ENCODE assay signal across 11 cellular contexts in genomic region chr3:71461749-71462483, GRCh38.
DNase-seq lines count a peak whose midpoint lies in the region; ATAC-seq, FAIRE-seq and TF ChIP-seq lines count a peak whose summit lies in the region.
"Had no signal": no experiment of that assay in that cellular context is flagged by ENCODE, and none has a peak within 500 bp of the region (broad histone marks: within the 10 kb centered on the region; RNA-seq: fewer than 3 reads in every experiment).

No MANE protein-coding gene starts in this region.

- TF ChIP-seq POLR2A in A549 (IDR thresholded peaks at IDR 0.05; ENCODE audit: low read length): no peak
- TF ChIP-seq POLR2A in stomach (IDR thresholded peaks at IDR 0.05): no peak

- no peaks in the 10 kb centered on the region for H3K27me3 ChIP-seq in mesenchymal stem cell (ENCODE audit: control insufficient read depth in 1 of 2, insufficient read depth in 1 of 2, low read length in 2 of 2)
- no peaks in the 10 kb centered on the region for H3K27me3 ChIP-seq in stomach
- no peaks in the 10 kb centered on the region for H3K27me3 ChIP-seq in HAP-1 (ENCODE audit: low read depth)

- H2BK120ac ChIP-seq in mesenchymal stem cell (ENCODE audit: low read depth, low read length): no peak overlapping the region

- no peak overlapping the region for H2BK5ac ChIP-seq in mesenchymal stem cell (ENCODE audit: low read depth, low read length, poor library complexity, severe bottlenecking)

- H3K14ac ChIP-seq in mesenchymal stem cell (ENCODE audit: low read length in 2 of 2): no peak overlapping the region

- WGBS in A549 (ENCODE audit: missing lambda C conversion rate): 83% methylated on average over 9 of the region's 9 CpGs
- WGBS in mesenchymal stem cell: 80% methylated on average over 8 of the region's 9 CpGs
- 75 to 89% (median 85%) methylated on average over 9 of the region's 9 CpGs for WGBS in stomach, 5 donors

- no peak overlapping the region for H4K8ac ChIP-seq in mesenchymal stem cell (ENCODE audit: low read length)

- no peaks in the 10 kb centered on the region for H3K9me3 Mint-ChIP-seq in activated naive CD8-positive, alpha-beta T cell treated with anti-CD3 and anti-CD28 coated beads for 36 hours
- H3K9me3 Mint-ChIP-seq: neural crest cell had no signal

- no peak overlapping the region for H3K4ac ChIP-seq in mesenchymal stem cell (ENCODE audit: low read depth in 1 of 2, low read length in 2 of 2)

- ATAC-seq in A549: no peak
- ATAC-seq in HG03135 (IDR thresholded peaks at IDR 0.05; ENCODE audit: unreplicated experiment): no peak

- no peak overlapping the region for H2AK5ac ChIP-seq in mesenchymal stem cell (ENCODE audit: low read length, severe bottlenecking)

- FAIRE-seq in A549 (lab: Jason Lieb, UNC): no peak
- FAIRE-seq: islet of Langerhans had no signal

- DNase-seq in A549 (ENCODE audit: low read depth in 1 of 2, low spot score in 1 of 2) (no peak), EH (ENCODE audit: low read depth) (peak; percentile 60), mesenchymal stem cell (peak; percentile 15), globus pallidus (ENCODE audit: low spot score) (no peak), stomach (no peak), HAP-1 (ENCODE audit: low spot score in 2 of 2) (no peak)
- no peak for DNase-seq in activated naive CD8-positive, alpha-beta T cell treated with anti-CD3 and anti-CD28 coated beads for 36 hours

- H3K4me3 ChIP-seq in A549 (no peak overlapping the region), mesenchymal stem cell (ENCODE audit: insufficient read depth in 1 of 2, low read depth in 1 of 2, low read length in 2 of 2) (no peak overlapping the region), stomach (no peak overlapping the region), HAP-1 (no peak overlapping the region)

- H3K79me1 ChIP-seq in mesenchymal stem cell (replicated peaks; ENCODE audit: low read length, poor library complexity, severe bottlenecking): peaks cover 28% of the 10 kb centered on the region

- POLR2A ChIA-PET in A549 (lab: Yijun Ruan, JAX): no interaction called here

- H3K9ac ChIP-seq in mesenchymal stem cell (ENCODE audit: low read length): no peak overlapping the region

- no peaks in the 10 kb centered on the region for H3K27me3 Mint-ChIP-seq in activated naive CD8-positive, alpha-beta T cell treated with anti-CD3 and anti-CD28 coated beads for 36 hours

- no peak for TF ChIP-seq RAD21 in A549 (conservative IDR thresholded peaks at IDR 0.05 in 1 of 2, IDR thresholded peaks at IDR 0.05 in 1 of 2)

- H3K36me3 ChIP-seq in mesenchymal stem cell (ENCODE audit: control insufficient read depth in 1 of 2, insufficient read depth in 2 of 2, low read depth in 1 of 2, low read length in 2 of 2) (peaks cover 0 to 2% of the 10 kb centered on the region in 2 experiments), stomach (no peaks in the 10 kb centered on the region), HAP-1 (replicated peaks) (no peaks in the 10 kb centered on the region)

- H3K18ac ChIP-seq in mesenchymal stem cell (ENCODE audit: low read depth in 1 of 2, low read length in 2 of 2): no peak overlapping the region

- peak overlapping the region; percentile 92 for H3K27ac Mint-ChIP-seq in activated naive CD8-positive, alpha-beta T cell treated with anti-CD3 and anti-CD28 coated beads for 36 hours

- H3K23ac ChIP-seq in mesenchymal stem cell (ENCODE audit: low read length in 2 of 2): no peak overlapping the region

- H3K4me1 Mint-ChIP-seq in activated naive CD8-positive, alpha-beta T cell treated with anti-CD3 and anti-CD28 coated beads for 36 hours: peaks cover 76% of the 10 kb centered on the region

- intact Hi-C loops in stomach (cut with DNase I; ENCODE audit: low total_unique reads): no loop called here

- H2AFZ ChIP-seq in mesenchymal stem cell (ENCODE audit: low read depth, low read length): no peak overlapping the region

- no peak overlapping the region for H2BK12ac ChIP-seq in mesenchymal stem cell (ENCODE audit: low read length in 2 of 2)

- H3K4me3 Mint-ChIP-seq in activated naive CD8-positive, alpha-beta T cell treated with anti-CD3 and anti-CD28 coated beads for 36 hours: no peak overlapping the region
- H3K4me3 Mint-ChIP-seq: neural crest cell had no signal

- no peak for TF ChIP-seq EP300 in A549 (IDR thresholded peaks at IDR 0.05)
- TF ChIP-seq EP300 in stomach (IDR thresholded peaks at IDR 0.05): no peak

- no peak overlapping the region for H4K91ac ChIP-seq in mesenchymal stem cell (ENCODE audit: low read length)

- H2BK15ac ChIP-seq in mesenchymal stem cell (ENCODE audit: low read depth, poor library complexity, severe bottlenecking): no peak overlapping the region

- TF ChIP-seq CTCF in A549 (IDR thresholded peaks at IDR 0.05) (no peak), stomach (IDR thresholded peaks at IDR 0.05) (no peak)

- no peak overlapping the region for H3K27ac ChIP-seq in A549
- H3K27ac ChIP-seq in mesenchymal stem cell (ENCODE audit: low read length, poor library complexity, severe bottlenecking): no peak overlapping the region
- H3K27ac ChIP-seq in stomach: no peak overlapping the region
- H3K27ac ChIP-seq: HL-60 had no signal

- CTCF ChIA-PET in A549 (lab: Yijun Ruan, JAX): no interaction called here

- peak overlapping the region; percentile 0; the same call in 1 of the 3 replicates for H3K4me2 ChIP-seq in A549
- no peak overlapping the region for H3K4me2 ChIP-seq in mesenchymal stem cell (ENCODE audit: low read length, poor library complexity, severe bottlenecking)

- H3K4me1 ChIP-seq in A549 (peaks cover 19% of the 10 kb centered on the region), mesenchymal stem cell (ENCODE audit: control insufficient read depth, insufficient read depth, low read depth, low read length) (peaks cover 1% of the 10 kb centered on the region), stomach (peaks cover 0 to 21% (median 4%) of the 10 kb centered on the region in 4 donors), HAP-1 (peaks cover 10% of the 10 kb centered on the region)

- H3K36me3 Mint-ChIP-seq in activated naive CD8-positive, alpha-beta T cell treated with anti-CD3 and anti-CD28 coated beads for 36 hours: peaks cover 54% of the 10 kb centered on the region

- H3K9me3 ChIP-seq in A549: no peaks in the 10 kb centered on the region
- H3K9me3 ChIP-seq in mesenchymal stem cell (ENCODE audit: control insufficient read depth, low read length): no peaks in the 10 kb centered on the region
- H3K9me3 ChIP-seq in stomach: no peaks in the 10 kb centered on the region
- no peaks in the 10 kb centered on the region for H3K9me3 ChIP-seq in HAP-1

- in situ Hi-C loops in HAP-1 (cut with MboI; ENCODE audit: low sequenced_read_pairs): no loop called here

TF ChIP-seq in A549, 52 proteins besides CTCF, POLR2A, EP300 and RAD21:
- TF ChIP-seq HOXB5 (CRISPR knock-in tag; IDR thresholded peaks at IDR 0.05): no peak
- no peak for TF ChIP-seq SREBF2 (IDR thresholded peaks at IDR 0.05)
- no peak for TF ChIP-seq ESRRA (IDR thresholded peaks at IDR 0.05; ENCODE audit: borderline replicate concordance, low read length)
- no peak for TF ChIP-seq RFX5 (IDR thresholded peaks at IDR 0.05)
- no peak for TF ChIP-seq RARB (CRISPR knock-in tag; IDR thresholded peaks at IDR 0.05)
- TF ChIP-seq MAFK (IDR thresholded peaks at IDR 0.05; ENCODE audit: partially characterized antibody): no peak
- TF ChIP-seq CBX8 (IDR thresholded peaks at IDR 0.05): no peak
- no peak for TF ChIP-seq RNF2 (IDR thresholded peaks at IDR 0.05; ENCODE audit: borderline replicate concordance, low read depth)
- no peak for TF ChIP-seq GATA3 (IDR thresholded peaks at IDR 0.05; ENCODE audit: borderline replicate concordance)
- no peak for TF ChIP-seq NR3C1 (IDR thresholded peaks at IDR 0.05)
- TF ChIP-seq ZFP36 (IDR thresholded peaks at IDR 0.05; ENCODE audit: borderline replicate concordance, partially characterized antibody): no peak

Comparison
In these comparisons a context has a peak if more than half of its experiments do, and no peak if none do; other contexts are left out.
1. DNase-seq: peak in EH (single experiment) and mesenchymal stem cell (single experiment); none in A549 (0 of 2), activated naive CD8-positive, alpha-beta T cell treated with anti-CD3 and anti-CD28 coated beads for 36 hours (single experiment), globus pallidus (single experiment), stomach (single experiment) and HAP-1 (0 of 2).